Comparison of ENCODE assay signal across 8 cellular contexts in the genomic region with DNA sequence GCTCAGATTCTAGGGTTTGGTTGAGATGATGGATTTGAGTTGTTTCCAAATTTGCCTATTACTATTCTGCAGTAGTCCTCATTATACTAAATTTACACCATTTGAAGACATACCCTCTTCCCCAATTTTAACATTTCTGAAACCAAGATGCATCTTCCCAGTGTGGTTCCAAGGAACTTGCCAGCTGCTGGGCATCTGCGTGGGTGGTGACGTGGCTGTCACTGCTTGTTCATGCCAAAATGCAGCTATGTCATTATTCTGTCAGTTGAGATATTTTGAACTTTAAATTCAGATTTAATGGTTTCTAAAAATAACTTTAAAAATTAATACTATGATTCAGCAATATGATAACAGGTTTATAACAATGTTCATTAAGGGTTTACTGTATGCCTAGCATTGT. TPM values are rescaled to one million over a fixed set of nuclear protein-coding genes. Genes with fewer than 3 reads are reported as not detected.
DNase-seq lines count a peak whose midpoint lies in the region; ATAC-seq and TF ChIP-seq lines count a peak whose summit lies in the region.

No MANE protein-coding gene starts in this region.

- H3K9me3 Mint-ChIP-seq in natural killer cell treated with Interleukin-12 subunit alpha and Interleukin-12 subunit beta and Interleukin-15 and Interleukin-18, amount 100 ng/mL, for 72 hours, result peaks cover 11% of the 10 kb centered on the region

- H3K36me3 ChIP-seq in HUES48 (ENCODE audit: control insufficient read depth, insufficient read depth, low read length), result peaks cover 5% of the 10 kb centered on the region; the same call in 1 of the 2 replicates
- no peaks in the 10 kb centered on the region for H3K36me3 ChIP-seq in brain microvascular endothelial cell (replicated peaks)
- no peaks in the 10 kb centered on the region; the same call in 1 of the 2 replicates for H3K36me3 ChIP-seq in PC-3 (ENCODE audit: low read depth, low read length)

- ATAC-seq in natural killer cell treated with Interleukin-12 subunit alpha and Interleukin-12 subunit beta and Interleukin-15 and Interleukin-18, amount 100 ng/mL, for 72 hours, result no peak
- ATAC-seq in HG02798 (IDR thresholded peaks at IDR 0.05; ENCODE audit: poor library complexity, unreplicated experiment), result no peak
- ATAC-seq in PC-3, result no peak

- no peaks in the 10 kb centered on the region for H3F3A ChIP-seq in PC-3 (ENCODE audit: low read length, unreplicated experiment)

- H3K4me1 ChIP-seq in HUES48 (ENCODE audit: control insufficient read depth, insufficient read depth, low read length) (no peaks in the 10 kb centered on the region), PC-3 (ENCODE audit: insufficient read depth, low read length) (no peaks in the 10 kb centered on the region)

- no peak overlapping the region for H3K4me2 ChIP-seq in PC-3 (ENCODE audit: low read length)

- BruUV-seq in PC-3 (replicated peaks; lab: Mats Ljungman, UMichigan), result no TSS peak

- peak overlapping the region; percentile 25 to 51 for H3K27ac Mint-ChIP-seq in natural killer cell treated with Interleukin-12 subunit alpha and Interleukin-12 subunit beta and Interleukin-15 and Interleukin-18, amount 100 ng/mL, for 72 hours

- H3K9me3 ChIP-seq in HUES48 (ENCODE audit: control insufficient read depth, insufficient read depth, low read length), result peaks cover 13% of the 10 kb centered on the region; the same call in 1 of the 2 replicates
- peaks cover 32% of the 10 kb centered on the region for H3K9me3 ChIP-seq in PC-3 (ENCODE audit: low read length)

- CTCF ChIA-PET in PC-3 (lab: Charles Lee), result no interaction called here

- H3K27me3 ChIP-seq in HUES48 (ENCODE audit: control insufficient read depth, insufficient read depth, low read length) (no peaks in the 10 kb centered on the region), brain microvascular endothelial cell (replicated peaks) (no peaks in the 10 kb centered on the region), PC-3 (ENCODE audit: low read length) (no peaks in the 10 kb centered on the region)

- no peak overlapping the region for H3K27ac ChIP-seq in HUES48 (ENCODE audit: low read depth, low read length)
- H3K27ac ChIP-seq in coronary artery, result peak overlapping the region; percentile 51 to 81
- no peak overlapping the region for H3K27ac ChIP-seq in brain microvascular endothelial cell
- no peak overlapping the region for H3K27ac ChIP-seq in PC-3 (ENCODE audit: low read length)

- no peak overlapping the region for H2AFZ ChIP-seq in PC-3 (ENCODE audit: low read length)

- H3K79me2 ChIP-seq in PC-3 (ENCODE audit: low read length), result no peaks in the 10 kb centered on the region

- in situ Hi-C loops in brain microvascular endothelial cell (cut with HindIII; ENCODE audit: low pct_ligation_motif_present, low sequenced_read_pairs), result no loop called here

- H3K4me3 ChIP-seq in HUES48 (ENCODE audit: low read depth, low read length) (0 out of 2 replicates have a peak overlapping the region, but pooled peaks have one; percentile 98), coronary artery (peak overlapping the region; percentile 92), brain microvascular endothelial cell (ENCODE audit: low read depth, low read length) (no peak overlapping the region), PC-3 (ENCODE audit: low read length) (no peak overlapping the region)

- peaks cover 25 to 32% of the 10 kb centered on the region in 2 donors for H3K4me1 Mint-ChIP-seq in natural killer cell treated with Interleukin-12 subunit alpha and Interleukin-12 subunit beta and Interleukin-15 and Interleukin-18, amount 100 ng/mL, for 72 hours (ENCODE audit: low read depth in 2 of 2)

- no peak for TF ChIP-seq CTCF in coronary artery (IDR thresholded peaks at IDR 0.05)
- TF ChIP-seq CTCF in brain microvascular endothelial cell (IDR thresholded peaks at IDR 0.05; ENCODE audit: low read depth, low read length, missing control alignments), result no peak
- no peak for TF ChIP-seq CTCF in PC-3 (conservative IDR thresholded peaks at IDR 0.05; ENCODE audit: low read depth, low read length)

- POLR2A ChIA-PET in PC-3 (lab: Charles Lee; ENCODE audit: unreplicated experiment), result no interaction called here

- no peaks in the 10 kb centered on the region for H4K20me1 ChIP-seq in PC-3 (ENCODE audit: low read length)

- no peaks in the 10 kb centered on the region for H3K27me3 Mint-ChIP-seq in natural killer cell treated with Interleukin-12 subunit alpha and Interleukin-12 subunit beta and Interleukin-15 and Interleukin-18, amount 100 ng/mL, for 72 hours

- H3K9ac ChIP-seq in HUES48 (ENCODE audit: low read depth, low read length) (no peak overlapping the region), PC-3 (ENCODE audit: low read length) (no peak overlapping the region)

- peaks cover 26% of the 10 kb centered on the region for H3K36me3 Mint-ChIP-seq in natural killer cell treated with Interleukin-12 subunit alpha and Interleukin-12 subunit beta and Interleukin-15 and Interleukin-18, amount 100 ng/mL, for 72 hours

- no peaks in the 10 kb centered on the region for H3K9me2 ChIP-seq in PC-3 (replicated peaks; ENCODE audit: low read length)

- H3K4me3 Mint-ChIP-seq in natural killer cell treated with Interleukin-12 subunit alpha and Interleukin-12 subunit beta and Interleukin-15 and Interleukin-18, amount 100 ng/mL, for 72 hours, result peak overlapping the region; percentile 70

- peak; percentile 11 for DNase-seq in Ammon's horn (ENCODE audit: low spot score)
- no peak for DNase-seq in coronary artery (ENCODE audit: low spot score)
- DNase-seq in natural killer cell treated with Interleukin-12 subunit alpha and Interleukin-12 subunit beta and Interleukin-15 and Interleukin-18, amount 100 ng/mL, for 72 hours (ENCODE audit: low spot score), result no peak
- no peak for DNase-seq in brain microvascular endothelial cell
- DNase-seq in PC-3, result no peak
- DNase-seq in NCI-H345 treated with DMSO at 0.1 percent for 48 hours (lab: John Stamatoyannopoulos, UW; ENCODE audit: unreplicated experiment), result no peak

- intact Hi-C loops in PC-3 (cut with micrococcal nuclease), result no loop called here

RNA-seq across cellular contexts. Expression of gene ZFP69, which starts 1.2 kb away (rescaled TPM):
- total RNA-seq in natural killer cell treated with Interleukin-12 subunit alpha and Interleukin-12 subunit beta and Interleukin-15 and Interleukin-18, amount 100 ng/mL, for 72 hours, result 1 to 10 TPM; 4.3 to 4.5 TPM
- total RNA-seq in PC-3 (2014; rRNA removed), result 0.15 TPM in 1 of 2 replicates, not detected in the other

RNA-seq across cellular contexts. Expression of gene ZFP69B, which starts 28.0 kb away (rescaled TPM):
- 1 to 10 TPM; 4.0 to 6.2 TPM for total RNA-seq in natural killer cell treated with Interleukin-12 subunit alpha and Interleukin-12 subunit beta and Interleukin-15 and Interleukin-18, amount 100 ng/mL, for 72 hours
- 2.5 and 3.0 TPM in 2 replicates for total RNA-seq in PC-3 (2014; rRNA removed)

RNA-seq across cellular contexts. Expression of gene EXO5, which starts 30.3 kb away (rescaled TPM):
- total RNA-seq in natural killer cell treated with Interleukin-12 subunit alpha and Interleukin-12 subunit beta and Interleukin-15 and Interleukin-18, amount 100 ng/mL, for 72 hours, result 10 to 100 TPM; 13.1 to 14.2 TPM
- 6.3 and 7.4 TPM in 2 replicates for total RNA-seq in PC-3 (2014; rRNA removed)

RNA-seq across cellular contexts. Expression of gene ZNF684, which starts 53.2 kb away (rescaled TPM):
- 1 to 10 TPM; 6.6 to 9.3 TPM for total RNA-seq in natural killer cell treated with Interleukin-12 subunit alpha and Interleukin-12 subunit beta and Interleukin-15 and Interleukin-18, amount 100 ng/mL, for 72 hours
- total RNA-seq in PC-3 (2014; rRNA removed), result 2.1 and 6.0 TPM in 2 replicates

Comparison
In these comparisons a context has a peak if more than half of its experiments do, and no peak if none do; other contexts are left out.
1. H3K27ac ChIP-seq: peak in coronary artery (2 of 2); none in HUES48 (single experiment), brain microvascular endothelial cell (single experiment) and PC-3 (single experiment).
2. H3K4me3 ChIP-seq: peak in HUES48 (single experiment) and coronary artery (single experiment); none in brain microvascular endothelial cell (single experiment) and PC-3 (single experiment).